In genomic region chr15:77633134-77633912, GRCh38 we compare ENCODE assay signal across 1 cellular context.
TF ChIP-seq lines count a peak whose summit lies in the region.

No MANE protein-coding gene starts in this region.

TF ChIP-seq in H1, 55 proteins besides CTCF, POLR2A, EP300 and RAD21 (continued from another document):
- TF ChIP-seq ATF3 (IDR thresholded peaks at IDR 0.05; ENCODE audit: insufficient read depth, low read depth, low read length) (peak; percentile 63; the same call in 1 of the 2 replicates), EZH2 (IDR thresholded peaks at IDR 0.05; ENCODE audit: low read depth, low read length, severe bottlenecking) (no peak), JUN (IDR thresholded peaks at IDR 0.05; ENCODE audit: low read depth, low read length) (no peak), KDM4A (IDR thresholded peaks at IDR 0.05; ENCODE audit: low read depth, low read length, severe bottlenecking) (peak; percentile 63), POU5F1 (IDR thresholded peaks at IDR 0.05; ENCODE audit: low read depth, low read length) (no peak), ASH2L (IDR thresholded peaks at IDR 0.05; ENCODE audit: low read length) (no peak), TCF12 (IDR thresholded peaks at IDR 0.05; ENCODE audit: low read depth, low read length) (no peak), ATF2 (IDR thresholded peaks at IDR 0.05; ENCODE audit: low read length) (peak; percentile 65; the same call in 1 of the 2 replicates), SP4 (IDR thresholded peaks at IDR 0.05; ENCODE audit: low read length) (0 out of 2 replicates have a peak, but pooled peaks have one; percentile 88), BRCA1 (IDR thresholded peaks at IDR 0.05; ENCODE audit: low read depth, low read length) (no peak), BCL11A (IDR thresholded peaks at IDR 0.05; ENCODE audit: low read depth in 2 of 2, low read length in 2 of 2) (no peak), CREB1 (IDR thresholded peaks at IDR 0.05) (peak; percentile 42; the same call in 1 of the 2 replicates), JUND (IDR thresholded peaks at IDR 0.05; ENCODE audit: low read length) (no peak), NANOG (IDR thresholded peaks at IDR 0.05; ENCODE audit: insufficient read depth, low read depth, low read length, poor library complexity, severe bottlenecking) (peak; percentile 67), SRF (IDR thresholded peaks at IDR 0.05; ENCODE audit: low read depth, low read length) (peak; percentile 44; the same call in 1 of the 2 replicates), NRF1 (IDR thresholded peaks at IDR 0.05; ENCODE audit: low read depth, low read length) (no peak), RXRA (IDR thresholded peaks at IDR 0.05; ENCODE audit: insufficient read depth, low read depth, low read length) (peak; percentile 58; the same call in 1 of the 2 replicates), GTF2F1 (IDR thresholded peaks at IDR 0.05; ENCODE audit: borderline replicate concordance, low read depth, low read length) (no peak), SP2 (IDR thresholded peaks at IDR 0.05; ENCODE audit: low read length) (no peak), SP1 (IDR thresholded peaks at IDR 0.05; ENCODE audit: low read depth, low read length) (no peak), FOSL1 (IDR thresholded peaks at IDR 0.05; ENCODE audit: insufficient read depth, low read depth, low read length) (no peak), CBX5 (IDR thresholded peaks at IDR 0.05; ENCODE audit: low read depth, low read length) (no peak), RFX5 (IDR thresholded peaks at IDR 0.05; ENCODE audit: borderline replicate concordance, low read depth, low read length) (no peak), HDAC2 (IDR thresholded peaks at IDR 0.05; ENCODE audit: borderline replicate concordance in 1 of 2, low read depth in 2 of 2, low read length in 2 of 2) (no peak), BACH1 (IDR thresholded peaks at IDR 0.05; ENCODE audit: low read length) (no peak), MAX (IDR thresholded peaks at IDR 0.05) (peak; percentile 6), SAP30 (IDR thresholded peaks at IDR 0.05; ENCODE audit: insufficient read depth, insufficient replicate concordance, low read length) (no peak), CHD7 (IDR thresholded peaks at IDR 0.05; ENCODE audit: insufficient replicate concordance, low read length) (no peak), E2F6 (IDR thresholded peaks at IDR 0.05) (peak; percentile 49; the same call in 1 of the 2 replicates), KDM1A (IDR thresholded peaks at IDR 0.05; ENCODE audit: borderline replicate concordance, low read length) (peak; percentile 36; the same call in 1 of the 2 replicates), PHF8 (conservative IDR thresholded peaks at IDR 0.05; ENCODE audit: low read depth, low read length) (peak; percentile 52; the same call in 1 of the 2 replicates), SIX5 (IDR thresholded peaks at IDR 0.05; ENCODE audit: low read depth, low read length) (no peak), CHD2 (IDR thresholded peaks at IDR 0.05; ENCODE audit: low read length) (no peak), ZNF274 (IDR thresholded peaks at IDR 0.05; ENCODE audit: borderline replicate concordance, extremely low read depth, low read length) (no peak), SIRT6 (IDR thresholded peaks at IDR 0.05; ENCODE audit: low read length) (no peak), TBP (IDR thresholded peaks at IDR 0.05; ENCODE audit: low read depth, low read length) (no peak; the same call in 1 of the 2 replicates), CHD1 (IDR thresholded peaks at IDR 0.05; ENCODE audit: low read depth, low read length) (no peak), SIN3A (conservative IDR thresholded peaks at IDR 0.05 in 1 of 2, IDR thresholded peaks at IDR 0.05 in 1 of 2; ENCODE audit: low read depth in 1 of 2, low read length in 2 of 2) (0 out of 4 replicates have a peak, but pooled peaks of 1 of the 2 experiments have one; percentile 37), TAF1 (IDR thresholded peaks at IDR 0.05; ENCODE audit: low read depth, low read length) (peak; percentile 55; the same call in 1 of the 2 replicates), EGR1 (IDR thresholded peaks at IDR 0.05; ENCODE audit: borderline replicate concordance, low read depth, low read length) (no peak), TEAD4 (IDR thresholded peaks at IDR 0.05; ENCODE audit: low read depth, low read length) (peak; percentile 39; the same call in 1 of the 2 replicates), KDM5A (IDR thresholded peaks at IDR 0.05; ENCODE audit: low read length) (no peak), GABPA (IDR thresholded peaks at IDR 0.05; ENCODE audit: borderline replicate concordance, insufficient read depth, low read length) (peak; percentile 55; the same call in 1 of the 2 replicates), CBX8 (IDR thresholded peaks at IDR 0.05; ENCODE audit: borderline replicate concordance, low read depth, low read length) (no peak), CEBPB (IDR thresholded peaks at IDR 0.05; ENCODE audit: low read depth, low read length) (0 out of 2 replicates have a peak, but pooled peaks have one; percentile 8), HDAC6 (IDR thresholded peaks at IDR 0.05; ENCODE audit: low read depth, low read length) (no peak), RBBP5 (IDR thresholded peaks at IDR 0.05; ENCODE audit: borderline replicate concordance, low read depth, low read length) (peak; percentile 1; the same call in 1 of the 2 replicates), SUZ12 (IDR thresholded peaks at IDR 0.05; ENCODE audit: low read length) (no peak), MAFK (IDR thresholded peaks at IDR 0.05; ENCODE audit: low read depth, low read length) (no peak)
